Comparison of ENCODE assay signal across 11 cellular contexts in the genomic region with DNA sequence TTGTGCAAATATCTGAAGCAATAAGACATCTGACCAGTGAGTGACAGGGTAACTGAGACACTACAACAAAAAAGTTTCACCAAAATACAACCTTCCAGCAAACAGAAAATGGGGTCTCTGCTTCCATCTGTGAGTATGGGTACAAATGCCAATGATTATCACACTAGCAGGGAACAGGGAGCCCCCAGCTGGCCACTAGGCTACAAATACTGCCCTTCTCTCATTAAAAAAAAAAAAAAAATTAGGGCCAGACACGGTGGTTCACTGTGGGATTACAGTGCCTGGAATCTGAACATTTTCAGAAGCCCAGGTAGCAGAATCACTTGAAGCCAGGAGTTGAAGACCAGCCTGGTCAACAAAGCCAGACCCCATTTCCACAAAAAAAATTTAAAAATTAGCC. TPM values are rescaled to one million over a fixed set of nuclear protein-coding genes. Genes with fewer than 3 reads are reported as not detected.
DNase-seq lines count a peak whose midpoint lies in the region; ATAC-seq, FAIRE-seq and TF ChIP-seq lines count a peak whose summit lies in the region.
"Had no signal": no experiment of that assay in that cellular context is flagged by ENCODE, and none has a peak within 500 bp of the region (broad histone marks: within the 10 kb centered on the region; RNA-seq: fewer than 3 reads in every experiment).

No MANE protein-coding gene starts in this region.

- no peak overlapping the region for H2AFZ ChIP-seq in HepG2 (ENCODE audit: low read length)

- intact Hi-C loops in HepG2 (cut with micrococcal nuclease; ENCODE audit: unreplicated experiment) = no loop called here

- TF ChIP-seq RAD21 in Ishikawa (IDR thresholded peaks at IDR 0.05; ENCODE audit: low read depth) = peak; percentile 39
- TF ChIP-seq RAD21 in HepG2 (CRISPR knock-in tag; IDR thresholded peaks at IDR 0.05) = no peak

- H3K36me3 ChIP-seq in WERI-Rb-1 (no peaks in the 10 kb centered on the region), HepG2 (replicated peaks in 1 of 2; ENCODE audit: control insufficient read depth in 1 of 2, insufficient read depth in 2 of 2, low read length in 2 of 2) (no peaks in the 10 kb centered on the region)
- H3K36me3 ChIP-seq: sigmoid colon had no signal

- H4K20me1 ChIP-seq in HepG2 (ENCODE audit: insufficient read depth, low read length) = no peaks in the 10 kb centered on the region

- H3K4me2 ChIP-seq in HepG2 (ENCODE audit: low read depth, low read length) = no peak overlapping the region

- no TSS peak for BruUV-seq in HepG2 (replicated peaks; lab: Mats Ljungman, UMichigan)

- FAIRE-seq in HepG2 (lab: Jason Lieb, UNC) = no peak

- no peaks in the 10 kb centered on the region for H3K79me2 ChIP-seq in HepG2 (ENCODE audit: insufficient read depth, low read length)

- no peak overlapping the region for H3K9ac ChIP-seq in HepG2 (ENCODE audit: insufficient read depth, low read depth, low read length)

- peak; percentile 80 for ATAC-seq in HepG2
- no peak for ATAC-seq in GM18858 (IDR thresholded peaks at IDR 0.05; ENCODE audit: unreplicated experiment)
- no peak for ATAC-seq in GM18498 (IDR thresholded peaks at IDR 0.05; ENCODE audit: unreplicated experiment)
- ATAC-seq: activated CD4-positive, alpha-beta T cell treated with anti-CD3 and anti-CD28 coated beads for 36 hours; left cardiac atrium had no signal

- H3K4me3 ChIP-seq in WERI-Rb-1 (ENCODE audit: low read depth, low read length) (no peak overlapping the region), HepG2 (replicated peaks in 1 of 3; ENCODE audit: insufficient read depth in 1 of 3, low read depth in 2 of 3, low read length in 3 of 3) (no peak overlapping the region)
- H3K4me3 ChIP-seq: sigmoid colon had no signal

- H3K27ac ChIP-seq in WERI-Rb-1 = no peak overlapping the region
- H3K27ac ChIP-seq in HepG2 (ENCODE audit: extremely low read length, insufficient read depth, low read length) = no peak overlapping the region
- H3K27ac ChIP-seq: sigmoid colon had no signal

- H3K9me3 ChIP-seq in WERI-Rb-1 (ENCODE audit: severe bottlenecking) = no peaks in the 10 kb centered on the region
- no peaks in the 10 kb centered on the region for H3K9me3 ChIP-seq in HepG2 (ENCODE audit: low read length)
- H3K9me3 ChIP-seq: sigmoid colon had no signal

- H3K4me1 ChIP-seq in HepG2 (ENCODE audit: insufficient read depth, low read length) = no peaks in the 10 kb centered on the region

- no peak for TF ChIP-seq POLR2A in HepG2 (IDR thresholded peaks at IDR 0.05; ENCODE audit: insufficient read depth in 1 of 2, low read depth in 2 of 2, low read length in 2 of 2)

- TF ChIP-seq CTCF in GM12873 (IDR thresholded peaks at IDR 0.05; ENCODE audit: insufficient read depth, low read depth, low read length, missing control alignments) = peak; percentile 32
- peak; percentile 36; the same call in 1 of the 2 replicates for TF ChIP-seq CTCF in WERI-Rb-1 (IDR thresholded peaks at IDR 0.05; ENCODE audit: low read depth, low read length)
- TF ChIP-seq CTCF in HepG2 (CRISPR knock-in tag; IDR thresholded peaks at IDR 0.05) = peak; percentile 31

- 6% methylated on average over 1 of the region's 1 CpG for WGBS in HepG2 (ENCODE audit: low lambda C conversion rate)

- peak; percentile 34 for DNase-seq in WERI-Rb-1
- DNase-seq in HepG2 (ENCODE audit: low spot score) = peak; percentile 13
- DNase-seq in GM19238 (ENCODE audit: insufficient read length, low spot score) = no peak
- DNase-seq: activated CD4-positive, alpha-beta T cell treated with anti-CD3 and anti-CD28 coated beads for 36 hours; activated naive CD4-positive, alpha-beta T cell treated with Interleukin-2 at 50 U/mL for 16 hours; left cardiac atrium; sigmoid colon had no signal

- H3K27me3 ChIP-seq in WERI-Rb-1 (ENCODE audit: insufficient read depth, low read depth, severe bottlenecking) (no peaks in the 10 kb centered on the region), HepG2 (ENCODE audit: control insufficient read depth in 1 of 2, insufficient read depth in 2 of 2, low read length in 2 of 2) (no peaks in the 10 kb centered on the region; a peak in 2 of 5 replicates)
- H3K27me3 ChIP-seq: sigmoid colon had no signal

- CTCF ChIA-PET in HepG2 (lab: Yijun Ruan, JAX; ENCODE audit: low intra/inter-chr PET ratio, low total read pairs) = no interaction called here

- in situ Hi-C loops in HepG2 (cut with HindIII; ENCODE audit: extremely low pct_ligation_motif_present, low pct_unique_long_range_greater_than_20kb) = no loop called here

- POLR2A ChIA-PET in HepG2 (lab: Yijun Ruan, JAX) = no interaction called here

- TF ChIP-seq EP300 in Ishikawa (IDR thresholded peaks at IDR 0.05; ENCODE audit: borderline replicate concordance) (no peak), HepG2 (IDR thresholded peaks at IDR 0.05; ENCODE audit: low read depth in 2 of 2, low read length in 2 of 2) (no peak), HepG2 (CRISPR knock-in tag; IDR thresholded peaks at IDR 0.05; ENCODE audit: borderline replicate concordance) (no peak)

TF ChIP-seq in Ishikawa, 13 proteins besides CTCF, POLR2A, EP300 and RAD21 (continues in another document):
- no peak for TF ChIP-seq TEAD4 (IDR thresholded peaks at IDR 0.05)
- TF ChIP-seq, protein P1, sequence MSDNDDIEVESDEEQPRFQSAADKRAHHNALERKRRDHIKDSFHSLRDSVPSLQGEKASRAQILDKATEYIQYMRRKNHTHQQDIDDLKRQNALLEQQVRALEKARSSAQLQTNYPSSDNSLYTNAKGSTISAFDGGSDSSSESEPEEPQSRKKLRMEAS (IDR thresholded peaks at IDR 0.05) = no peak
- TF ChIP-seq, protein P2, sequence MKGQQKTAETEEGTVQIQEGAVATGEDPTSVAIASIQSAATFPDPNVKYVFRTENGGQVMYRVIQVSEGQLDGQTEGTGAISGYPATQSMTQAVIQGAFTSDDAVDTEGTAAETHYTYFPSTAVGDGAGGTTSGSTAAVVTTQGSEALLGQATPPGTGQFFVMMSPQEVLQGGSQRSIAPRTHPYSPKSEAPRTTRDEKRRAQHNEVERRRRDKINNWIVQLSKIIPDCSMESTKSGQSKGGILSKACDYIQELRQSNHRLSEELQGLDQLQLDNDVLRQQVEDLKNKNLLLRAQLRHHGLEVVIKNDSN (IDR thresholded peaks at IDR 0.05) = no peak
- TF ChIP-seq EGR1 (IDR thresholded peaks at IDR 0.05) = no peak
- TF ChIP-seq YY1 (IDR thresholded peaks at IDR 0.05; ENCODE audit: low read depth) = no peak
- TF ChIP-seq ZBTB7A (IDR thresholded peaks at IDR 0.05; ENCODE audit: low read depth) = no peak

TF ChIP-seq in HepG2, 621 proteins besides CTCF, POLR2A, EP300 and RAD21:
- TF ChIP-seq, protein P3, sequence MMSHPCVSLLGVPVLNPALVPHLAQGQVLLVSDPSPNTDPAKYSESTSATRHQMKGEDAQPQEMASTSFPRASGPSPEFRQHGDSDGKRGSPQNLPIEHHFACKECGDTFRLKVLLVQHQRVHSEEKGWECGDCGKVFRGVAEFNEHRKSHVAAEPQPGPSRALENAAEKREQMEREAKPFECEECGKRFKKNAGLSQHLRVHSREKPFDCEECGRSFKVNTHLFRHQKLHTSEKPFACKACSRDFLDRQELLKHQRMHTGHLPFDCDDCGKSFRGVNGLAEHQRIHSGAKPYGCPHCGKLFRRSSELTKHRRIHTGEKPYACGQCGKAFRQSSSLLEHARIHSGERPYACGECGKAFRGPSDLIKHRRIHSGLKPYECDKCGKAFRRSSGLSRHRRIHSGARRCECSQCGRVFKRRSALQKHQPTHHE (CRISPR knock-in tag; IDR thresholded peaks at IDR 0.05; ENCODE audit: borderline replicate concordance) = no peak
- TF ChIP-seq ZNF782 (CRISPR knock-in tag; IDR thresholded peaks at IDR 0.05; ENCODE audit: borderline replicate concordance) (no peak), ZNF263 (CRISPR knock-in tag; IDR thresholded peaks at IDR 0.05) (no peak), ZNF776 (CRISPR knock-in tag; IDR thresholded peaks at IDR 0.05) (no peak), POLR2G (IDR thresholded peaks at IDR 0.05; ENCODE audit: low read depth, low read length) (no peak), STAG1 (CRISPR knock-in tag; IDR thresholded peaks at IDR 0.05) (peak; percentile 41)
- TF ChIP-seq, protein P4, sequence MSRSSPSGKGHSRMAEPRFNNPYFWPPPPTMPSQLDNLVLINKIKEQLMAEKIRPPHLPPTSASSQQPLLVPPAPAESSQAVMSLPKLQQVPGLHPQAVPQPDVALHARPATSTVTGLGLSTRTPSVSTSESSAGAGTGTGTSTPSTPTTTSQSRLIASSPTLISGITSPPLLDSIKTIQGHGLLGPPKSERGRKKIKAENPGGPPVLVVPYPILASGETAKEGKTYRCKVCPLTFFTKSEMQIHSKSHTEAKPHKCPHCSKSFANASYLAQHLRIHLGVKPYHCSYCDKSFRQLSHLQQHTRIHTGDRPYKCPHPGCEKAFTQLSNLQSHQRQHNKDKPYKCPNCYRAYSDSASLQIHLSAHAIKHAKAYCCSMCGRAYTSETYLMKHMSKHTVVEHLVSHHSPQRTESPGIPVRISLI (CRISPR knock-in tag; IDR thresholded peaks at IDR 0.05; ENCODE audit: borderline replicate concordance) = peak; percentile 83
TF ChIP-seq in HepG2: peak in this region for 2.

RNA-seq across cellular contexts. Expression of a gene that starts 48.4 kb away (rescaled TPM):
- not detected in 2 replicates for total RNA-seq in HepG2 (2016; rRNA removed; fragmentation: Illumina TruSeq; extraction: Trizol)
- not detected in 2 replicates for total RNA-seq in HepG2 (2016; cell fraction: cytosol; rRNA removed; fragmentation: Illumina TruSeq; extraction: Trizol; ENCODE audit: low read depth)
- not detected in 2 replicates for total RNA-seq in HepG2 (2016; cell fraction: insoluble cytoplasmic fraction; rRNA removed; fragmentation: Illumina TruSeq; extraction: Trizol)
- total RNA-seq in HepG2 (2016; cell fraction: membrane; rRNA removed; fragmentation: Illumina TruSeq; extraction: Trizol) = not detected in 2 replicates
- total RNA-seq in HepG2 (2016; cell fraction: nucleus; rRNA removed; fragmentation: Illumina TruSeq; extraction: Trizol) = not detected in 2 replicates
- polyA plus RNA-seq in HepG2 (2011; rRNA removed) = 0.03 TPM in 1 of 2 replicates, not detected in the other
- 0.03 and 0.04 TPM in 2 replicates for polyA plus RNA-seq in HepG2 (2011; cell fraction: cytosol; rRNA removed)
- polyA plus RNA-seq in HepG2 (2011; cell fraction: nucleus; rRNA removed) = not detected in 2 replicates
- 0.19 and 0.62 TPM in 2 replicates for polyA plus RNA-seq in HepG2 (2012)
- polyA plus RNA-seq in HepG2 (2016; cell fraction: cytosol; fragmentation: Illumina TruSeq; extraction: Trizol; ENCODE audit: low read depth) = not detected in 2 replicates
- 0.20 TPM in 1 of 2 replicates, not detected in the other for polyA plus RNA-seq in HepG2 (2016; cell fraction: insoluble cytoplasmic fraction; fragmentation: Illumina TruSeq; extraction: Trizol; ENCODE audit: low read depth)
- polyA plus RNA-seq in HepG2 (2016; cell fraction: membrane; fragmentation: Illumina TruSeq; extraction: Trizol; ENCODE audit: low read depth) = not detected in 2 replicates
- polyA plus RNA-seq in HepG2 (2016; cell fraction: nucleus; fragmentation: Illumina TruSeq; extraction: Trizol; ENCODE audit: insufficient read depth, low read depth) = not detected in 2 replicates
- 0.16 TPM in 1 of 2 replicates, not detected in the other for polyA minus RNA-seq in HepG2 (2011; rRNA and poly(A)+ RNA removed; ENCODE audit: low replicate concordance)
- not detected in 2 replicates for polyA minus RNA-seq in HepG2 (2011; cell fraction: cytosol; rRNA and poly(A)+ RNA removed)
- not detected in 2 replicates for polyA minus RNA-seq in HepG2 (2011; cell fraction: nucleus; rRNA and poly(A)+ RNA removed)
